In the genomic region with DNA sequence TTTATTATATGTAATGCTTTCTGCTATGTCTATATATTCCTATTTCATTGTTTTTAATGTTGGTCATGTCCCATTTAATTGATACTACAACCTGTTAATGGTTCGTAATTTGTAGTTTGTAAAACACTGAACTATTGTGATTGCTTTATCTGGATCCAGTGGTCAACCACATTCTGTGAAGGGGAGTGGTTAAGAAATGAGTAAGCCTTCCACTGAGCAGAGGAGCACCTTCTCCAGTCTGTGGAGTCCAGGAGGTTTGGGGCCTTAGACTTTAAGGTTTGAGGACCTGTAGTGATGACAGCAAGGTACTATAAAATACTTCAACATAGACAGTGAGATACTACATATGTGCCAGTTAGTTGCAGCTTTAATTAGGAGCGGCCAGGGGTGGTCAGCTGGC, we compare ENCODE assay signal across 1 cellular context.
TF ChIP-seq lines count a peak whose summit lies in the region.

No MANE protein-coding gene starts in this region.

TF ChIP-seq in GM12878, 131 proteins besides CTCF, POLR2A, EP300 and RAD21 (continued from another document):
- TF ChIP-seq ZNF217 (IDR thresholded peaks at IDR 0.05) (no peak), FOXK2 (IDR thresholded peaks at IDR 0.05) (no peak), DPF2 (IDR thresholded peaks at IDR 0.05) (peak; percentile 38; the same call in 1 of the 2 replicates), IRF4 (IDR thresholded peaks at IDR 0.05; ENCODE audit: low read depth, low read length) (peak; percentile 52; the same call in 1 of the 2 replicates), RUNX3 (IDR thresholded peaks at IDR 0.05; ENCODE audit: low read length) (peak; percentile 66), IKZF2 (IDR thresholded peaks at IDR 0.05) (peak in 1 of 2 experiments; percentile 36; a peak in 2 of 4 replicates), IKZF1 (conservative IDR thresholded peaks at IDR 0.05) (peak; percentile 33; the same call in 1 of the 2 replicates)
